ENCODE assay signal across 10 cellular contexts in the genomic region with DNA sequence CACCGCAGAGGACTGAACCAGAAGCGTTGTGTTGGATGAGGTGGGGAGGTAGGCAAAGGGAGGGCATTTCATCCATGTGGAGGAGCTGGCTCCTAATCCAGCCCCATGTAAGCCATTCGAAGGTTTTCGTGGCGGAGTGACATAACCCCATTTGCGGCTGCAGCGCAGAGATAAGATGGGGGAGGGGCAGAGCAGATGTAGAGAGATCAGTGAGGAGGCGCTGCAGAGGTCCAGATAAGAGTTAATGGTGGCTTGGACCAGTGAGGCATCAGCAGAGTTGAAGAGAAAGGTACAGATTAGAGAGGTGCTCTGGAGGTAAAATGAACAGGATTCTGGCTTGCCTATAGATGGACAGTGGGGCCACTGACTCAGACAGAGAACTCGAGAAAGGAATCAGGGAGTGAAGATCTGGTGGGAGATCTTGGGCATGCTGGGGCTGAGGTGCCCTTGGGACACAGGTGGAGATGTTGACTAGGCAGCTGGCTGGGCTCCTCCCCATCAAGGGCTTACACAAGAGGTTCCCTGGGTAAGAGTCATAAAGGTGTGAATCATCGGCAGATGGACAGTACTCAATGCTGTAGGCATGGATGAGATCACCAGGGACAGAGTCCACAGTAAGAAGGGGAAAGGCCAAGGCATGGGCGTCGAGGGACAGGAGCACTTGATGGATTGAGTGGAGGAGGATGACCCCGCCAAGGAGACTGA. TPM values are rescaled to one million over a fixed set of nuclear protein-coding genes. Genes with fewer than 3 reads are reported as not detected.
DNase-seq lines count a peak whose midpoint lies in the region; ATAC-seq and TF ChIP-seq lines count a peak whose summit lies in the region.
"Had no signal": no experiment of that assay in that cellular context is flagged by ENCODE, and none has a peak within 500 bp of the region (broad histone marks: within the 10 kb centered on the region; RNA-seq: fewer than 3 reads in every experiment).

No MANE protein-coding gene starts in this region.

- H3K9me3 ChIP-seq in liver (ENCODE audit: control insufficient read depth in 4 of 4, low read length in 3 of 4), result no peaks in the 10 kb centered on the region
- H3K9me3 ChIP-seq: esophagus muscularis mucosa had no signal

- H3K27ac ChIP-seq in liver (ENCODE audit: low read depth in 1 of 2, low read length in 2 of 2), result no peak overlapping the region
- H3K27ac ChIP-seq: esophagus muscularis mucosa had no signal

- H3K4me1 ChIP-seq in liver (ENCODE audit: control insufficient read depth in 4 of 4, insufficient read depth in 4 of 4, low read length in 3 of 4), result no peaks in the 10 kb centered on the region
- H3K4me1 ChIP-seq: esophagus muscularis mucosa had no signal

- peak in 1 of 2 donors; percentile 14 for TF ChIP-seq RAD21 in liver (IDR thresholded peaks at IDR 0.05)

- no peak for TF ChIP-seq CTCF in liver (IDR thresholded peaks at IDR 0.05; ENCODE audit: low read depth, low read length, missing input control)

- 67% methylated on average over 13 of the region's 13 CpGs for WGBS in liver

- DNase-seq in COLO668 (lab: John Stamatoyannopoulos, UW; ENCODE audit: unreplicated experiment) (peak; percentile 80), M059J (ENCODE audit: low read depth) (peak; percentile 94), astrocyte of the hippocampus (ENCODE audit: low read depth, low spot score) (peak; percentile 41), dedifferentiated amniotic fluid mesenchymal stem cell (ENCODE audit: extremely low spot score) (no peak), NCI-H2227 (lab: John Stamatoyannopoulos, UW; ENCODE audit: unreplicated experiment) (no peak)
- DNase-seq: DND-41 had no signal

- ATAC-seq in HG03095 (IDR thresholded peaks at IDR 0.05; ENCODE audit: unreplicated experiment), result no peak
- no peak for ATAC-seq in GM19463 (IDR thresholded peaks at IDR 0.05; ENCODE audit: unreplicated experiment)

- H3K36me3 ChIP-seq in liver (ENCODE audit: control insufficient read depth in 4 of 4, insufficient read depth in 3 of 4, low read depth in 1 of 4, low read length in 3 of 4), result no peaks in the 10 kb centered on the region
- H3K36me3 ChIP-seq: esophagus muscularis mucosa had no signal

- H3K27me3 ChIP-seq in liver (ENCODE audit: control insufficient read depth in 4 of 4, insufficient read depth in 4 of 4, low read length in 3 of 4), result no peaks in the 10 kb centered on the region

- H3K4me3 ChIP-seq in liver (ENCODE audit: low read depth in 1 of 3, low read length in 3 of 3), result no peak overlapping the region
- H3K4me3 ChIP-seq: esophagus muscularis mucosa had no signal

- no peak overlapping the region for H3K9ac ChIP-seq in liver (ENCODE audit: low read depth in 1 of 2, low read length in 2 of 2)

TF ChIP-seq in liver, 16 proteins besides CTCF, POLR2A, EP300 and RAD21:
- TF ChIP-seq ATF3 (IDR thresholded peaks at IDR 0.05) (peak; percentile 39), NR2F2 (IDR thresholded peaks at IDR 0.05) (no peak), SP1 (IDR thresholded peaks at IDR 0.05) (no peak), EGR1 (IDR thresholded peaks at IDR 0.05; ENCODE audit: low read depth in 2 of 2) (no peak), HNF4A (conservative IDR thresholded peaks at IDR 0.05) (peak; percentile 58 to 94), GABPA (IDR thresholded peaks at IDR 0.05 in 1 of 2, conservative IDR thresholded peaks at IDR 0.05 in 1 of 2) (no peak), HNF4G (IDR thresholded peaks at IDR 0.05) (no peak), FOXA1 (IDR thresholded peaks at IDR 0.05) (peak; percentile 31), FOXA2 (IDR thresholded peaks at IDR 0.05) (no peak), TAF1 (conservative IDR thresholded peaks at IDR 0.05) (no peak), JUND (IDR thresholded peaks at IDR 0.05) (peak; percentile 66 to 99), ZBTB33 (IDR thresholded peaks at IDR 0.05) (no peak), YY1 (IDR thresholded peaks at IDR 0.05) (no peak), RXRA (IDR thresholded peaks at IDR 0.05) (peak in 1 of 2 donors; percentile 87), REST (IDR thresholded peaks at IDR 0.05) (no peak)
- TF ChIP-seq, protein P1, sequence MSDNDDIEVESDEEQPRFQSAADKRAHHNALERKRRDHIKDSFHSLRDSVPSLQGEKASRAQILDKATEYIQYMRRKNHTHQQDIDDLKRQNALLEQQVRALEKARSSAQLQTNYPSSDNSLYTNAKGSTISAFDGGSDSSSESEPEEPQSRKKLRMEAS (IDR thresholded peaks at IDR 0.05), result peak; percentile 31

RNA-seq across cellular contexts. Expression of gene PTPRF, which starts 7.8 kb away (rescaled TPM):
- 17.0 and 31.1 TPM in 2 replicates for total RNA-seq in M059J (2014; rRNA removed; shearing (Covaris generic))
- 100 to 1,000 TPM in 1 of 2 donors, 10 to 100 TPM in 1; 61.7 to 241 TPM for total RNA-seq in liver
- polyA plus RNA-seq in liver, result 100 to 1,000 TPM in 1 of 2 donors, 10 to 100 TPM in 1; 41.2 to 110 TPM

Comparison
In these comparisons a context has a peak if more than half of its experiments do, and no peak if none do; other contexts are left out.
1. DNase-seq: peak in COLO668 (single experiment), M059J (single experiment) and astrocyte of the hippocampus (single experiment); none in dedifferentiated amniotic fluid mesenchymal stem cell (single experiment) and NCI-H2227 (single experiment).